1 cellular context compared by ENCODE assay signal in genomic region chr5:131417240-131417869, GRCh38.
TF ChIP-seq lines count a peak whose summit lies in the region.

No MANE protein-coding gene starts in this region.

TF ChIP-seq in SK-N-SH, 30 proteins besides CTCF, POLR2A, EP300 and RAD21 (continued from another document):
- TF ChIP-seq, protein P1, sequence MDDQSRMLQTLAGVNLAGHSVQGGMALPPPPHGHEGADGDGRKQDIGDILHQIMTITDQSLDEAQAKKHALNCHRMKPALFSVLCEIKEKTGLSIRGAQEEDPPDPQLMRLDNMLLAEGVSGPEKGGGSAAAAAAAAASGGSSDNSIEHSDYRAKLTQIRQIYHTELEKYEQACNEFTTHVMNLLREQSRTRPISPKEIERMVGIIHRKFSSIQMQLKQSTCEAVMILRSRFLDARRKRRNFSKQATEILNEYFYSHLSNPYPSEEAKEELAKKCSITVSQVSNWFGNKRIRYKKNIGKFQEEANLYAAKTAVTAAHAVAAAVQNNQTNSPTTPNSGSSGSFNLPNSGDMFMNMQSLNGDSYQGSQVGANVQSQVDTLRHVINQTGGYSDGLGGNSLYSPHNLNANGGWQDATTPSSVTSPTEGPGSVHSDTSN (IDR thresholded peaks at IDR 0.05): no peak
